ENCODE assay signal across 8 cellular contexts in genomic region chr11:66344550-66345315, GRCh38. TPM values are rescaled to one million over a fixed set of nuclear protein-coding genes. Genes with fewer than 3 reads are reported as not detected.
DNase-seq lines count a peak whose midpoint lies in the region; ATAC-seq, FAIRE-seq and TF ChIP-seq lines count a peak whose summit lies in the region.

Gene BRMS1, minus strand, starts transcription at chr11:66345104. Its CDS starts 2,870 bp downstream, at chr11:66342234.

- H3K9me3 ChIP-seq in Karpas-422 (ENCODE audit: low read length) (no peaks in the 10 kb centered on the region), esophagus squamous epithelium (no peaks in the 10 kb centered on the region)

- H3K27me3 ChIP-seq in Karpas-422 (ENCODE audit: low read length), result no peaks in the 10 kb centered on the region
- H3K27me3 ChIP-seq in esophagus squamous epithelium, result no peaks in the 10 kb centered on the region

- H3K79me2 ChIP-seq in Karpas-422 (ENCODE audit: low read length), result peaks cover 55% of the 10 kb centered on the region

- peak within 1 kb of the TSS; percentile 97 for H3K9ac ChIP-seq in Karpas-422 (ENCODE audit: low read length)

- H3K27ac Mint-ChIP-seq in activated T-cell treated with anti-CD3 and anti-CD28 coated beads, Interleukin-2, amount 50 U/mL, for 72 hours, result peak within 1 kb of the TSS; percentile 90

- FAIRE-seq in RCC 7860 (lab: Jason Lieb, UNC), result no peak

- intact Hi-C loops in esophagus squamous epithelium (cut with DNase I), result no loop called here

- peak in 3 of 4 donors; percentile 84 to 86 (median 86) for TF ChIP-seq POLR2A in esophagus squamous epithelium (IDR thresholded peaks at IDR 0.05)

- no peaks in the 10 kb centered on the region for H3K9me2 ChIP-seq in Karpas-422 (replicated peaks; ENCODE audit: insufficient read depth, low read length)

- H3K36me3 ChIP-seq in Karpas-422 (ENCODE audit: insufficient read depth, low read length), result no peaks in the 10 kb centered on the region
- H3K36me3 ChIP-seq in esophagus squamous epithelium, result peaks cover 0 to 34% (median 26%) of the 10 kb centered on the region in 3 donors

- H3K4me1 ChIP-seq in Karpas-422 (ENCODE audit: low read length), result peaks cover 50% of the 10 kb centered on the region
- H3K4me1 ChIP-seq in esophagus squamous epithelium, result peaks cover 34 to 62% (median 35%) of the 10 kb centered on the region in 3 donors

- peak within 1 kb of the TSS; percentile 91 for H3K4me2 ChIP-seq in Karpas-422 (ENCODE audit: low read depth, low read length, poor library complexity, severe bottlenecking)

- H3K4me3 Mint-ChIP-seq in activated T-cell treated with anti-CD3 and anti-CD28 coated beads, Interleukin-2, amount 50 U/mL, for 72 hours, result peak within 1 kb of the TSS; percentile 97 to 98

- H3K27ac ChIP-seq in Karpas-422 (ENCODE audit: low read length) (peak within 1 kb of the TSS; percentile 67), esophagus squamous epithelium (peak within 1 kb of the TSS; percentile 79 to 96 (median 83))

- peak in 4 of 6 experiments; percentile 26 to 64 (median 37) for TF ChIP-seq CTCF in esophagus squamous epithelium (IDR thresholded peaks at IDR 0.05)

- no peaks in the 10 kb centered on the region for H3K27me3 Mint-ChIP-seq in activated T-cell treated with anti-CD3 and anti-CD28 coated beads, Interleukin-2, amount 50 U/mL, for 72 hours (ENCODE audit: low read depth)

- no peak within 1 kb of the TSS; the same call in 1 of the 2 replicates for H2AFZ ChIP-seq in Karpas-422 (ENCODE audit: low read length)

- WGBS in esophagus squamous epithelium, 2 donors, result 0% methylated on average over 3 to 12 of the region's 59 CpGs

- H4K20me1 ChIP-seq in Karpas-422 (ENCODE audit: insufficient read depth, low read depth, low read length), result peaks cover 16% of the 10 kb centered on the region; the same call in 1 of the 2 replicates

- peaks cover 0 to 3% of the 10 kb centered on the region in 2 donors for H3K9me3 Mint-ChIP-seq in activated T-cell treated with anti-CD3 and anti-CD28 coated beads, Interleukin-2, amount 50 U/mL, for 72 hours

- peaks cover 2 to 4% of the 10 kb centered on the region in 2 donors for H3K36me3 Mint-ChIP-seq in activated T-cell treated with anti-CD3 and anti-CD28 coated beads, Interleukin-2, amount 50 U/mL, for 72 hours (ENCODE audit: insufficient read depth in 2 of 2)

- ATAC-seq in GM21737 (IDR thresholded peaks at IDR 0.05; ENCODE audit: unreplicated experiment), result peak; percentile 67
- peak; percentile 81 to 82 for ATAC-seq in activated T-cell treated with anti-CD3 and anti-CD28 coated beads, Interleukin-2, amount 50 U/mL, for 72 hours (replicated peaks in 1 of 2)

- DNase-seq in DMS53 treated with DMSO at 0.1 percent for 48 hours (lab: John Stamatoyannopoulos, UW; ENCODE audit: unreplicated experiment) (peak; percentile 97), Karpas-422 (peak; percentile 98), RCC 7860 (ENCODE audit: low spot score) (peak; percentile 89), esophagus squamous epithelium (lab: John Stamatoyannopoulos, UW) (peak; percentile 94), myocyte (ENCODE audit: low read depth) (peak; percentile 98)
- peak; percentile 96 to 98 for DNase-seq in activated T-cell treated with anti-CD3 and anti-CD28 coated beads, Interleukin-2, amount 50 U/mL, for 72 hours
- DNase-seq in stimulated activated CD8-positive, alpha-beta memory T cell treated with anti-CD3 and anti-CD28 coated beads, Interleukin-7, amount 100 ng/mL, for 4 hours (ENCODE audit: low read depth in 2 of 2), result peak; percentile 94 to 95

- peak within 1 kb of the TSS; percentile 99 for H3K4me3 ChIP-seq in Karpas-422 (ENCODE audit: low read length)
- H3K4me3 ChIP-seq in esophagus squamous epithelium, result peak within 1 kb of the TSS; percentile 67 to 83 (median 78)

- peaks cover 55% of the 10 kb centered on the region for H3K4me1 Mint-ChIP-seq in activated T-cell treated with anti-CD3 and anti-CD28 coated beads, Interleukin-2, amount 50 U/mL, for 72 hours (ENCODE audit: low read depth)

RNA-seq across cellular contexts. Expression of gene BRMS1, which starts in this region (rescaled TPM):
- total RNA-seq in Karpas-422 (2014; rRNA removed; shearing (Covaris generic); ENCODE audit: low replicate concordance), result 32.0 and 57.1 TPM in 2 replicates
- 10 to 100 TPM; 41.4 to 46.4 TPM for total RNA-seq in activated T-cell treated with anti-CD3 and anti-CD28 coated beads, Interleukin-2, amount 50 U/mL, for 72 hours
- total RNA-seq in esophagus squamous epithelium, result 10 to 100 TPM; 43.8 to 65.5 (median 56.8) TPM
- total RNA-seq in myocyte, result 45.9 and 56.1 TPM in 2 replicates
- 39.2 TPM for polyA plus RNA-seq in myocyte (2012)

Comparison
In these comparisons a context has a peak if more than half of its experiments do, and no peak if none do; other contexts are left out.
1. Peak in every context shown above with its lines: DNase-seq, ATAC-seq, H3K4me3 ChIP-seq and H3K27ac ChIP-seq.